ENCODE assay signal across 18 cellular contexts in the genomic region with DNA sequence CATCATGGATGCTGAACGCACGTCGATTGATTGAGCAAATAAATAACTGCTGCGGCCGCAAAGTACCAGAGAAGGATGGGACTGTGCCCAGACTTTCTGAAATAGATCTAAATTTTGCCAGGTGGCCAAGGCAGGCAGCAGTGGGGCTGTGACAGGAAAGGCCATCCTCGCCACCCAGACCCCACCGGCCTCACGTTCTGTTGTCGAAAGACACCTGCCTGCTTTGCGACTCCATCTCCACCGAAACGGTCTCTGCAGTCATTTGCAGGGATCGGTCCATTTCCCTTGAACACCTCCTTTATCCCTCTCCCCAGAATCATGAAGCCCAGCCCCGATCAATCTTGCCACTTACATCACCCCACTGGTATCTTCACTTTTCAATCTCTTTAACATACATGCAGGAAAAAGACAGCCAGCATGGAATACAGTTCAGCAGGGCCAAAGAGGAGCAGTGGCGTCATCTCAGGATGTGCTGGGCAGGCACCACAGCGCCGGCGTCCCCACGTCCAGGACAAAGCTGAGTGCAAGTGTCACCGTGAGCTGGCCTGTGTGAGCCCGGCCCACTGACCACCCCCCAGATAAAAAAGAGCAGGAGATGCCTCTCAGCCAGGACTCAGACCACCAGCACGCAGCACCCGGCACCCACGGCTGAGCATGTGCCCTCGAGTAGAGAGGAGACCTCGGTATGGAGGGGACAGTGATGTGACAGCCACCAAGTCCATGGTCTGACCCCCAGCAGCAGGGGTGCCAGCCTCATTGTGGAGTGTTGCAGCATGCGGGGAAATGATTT.
A peak's percentile ranks its signal among the peaks of the same experiment; 100 is the strongest.
DNase-seq lines count a peak whose midpoint lies in the region; ATAC-seq and TF ChIP-seq lines count a peak whose summit lies in the region.
"Had no signal": no experiment of that assay in that cellular context is flagged by ENCODE, and none has a peak within 500 bp of the region (broad histone marks: within the 10 kb centered on the region; RNA-seq: fewer than 3 reads in every experiment).

No MANE protein-coding gene starts in this region.

- peak; percentile 61 for DNase-seq in cardiac septum (ENCODE audit: low spot score)
- DNase-seq in Right ventricle myocardium inferior (ENCODE audit: missing footprints): no peak
- peak; percentile 33 for DNase-seq in lower lobe of right lung
- peak; percentile 59 for DNase-seq in spleen
- DNase-seq in medulla oblongata (ENCODE audit: extremely low spot score): no peak
- DNase-seq in epidermal melanocyte (ENCODE audit: insufficient read length, low spot score): no peak
- no peak for DNase-seq in hippocampal formation (lab: John Stamatoyannopoulos, UW)
- DNase-seq: AML-193, DMS 273 treated with DMSO at 0.1 percent for 48 hours, GF-D8, GOT3, KBM-7, MV-4-11, NCI-H1417 treated with DMSO at 0.1 percent for 48 hours, NCI-H2081, NCI-H510A, NCI-H774, PC-9 had no signal

- WGBS in spleen, 5 donors: 86 to 91% (median 90%) methylated on average over 24 to 27 of the region's 27 CpGs

- H3K9me3 ChIP-seq in lower lobe of right lung (no peaks in the 10 kb centered on the region), spleen (no peaks in the 10 kb centered on the region)

- H3K4me1 ChIP-seq in lower lobe of right lung: no peaks in the 10 kb centered on the region
- H3K4me1 ChIP-seq in spleen: no peaks in the 10 kb centered on the region

- H3K36me3 ChIP-seq in lower lobe of right lung (no peaks in the 10 kb centered on the region), spleen (no peaks in the 10 kb centered on the region)

- peaks cover 5% of the 10 kb centered on the region for H3K27me3 ChIP-seq in lower lobe of right lung (ENCODE audit: low read depth)
- peaks cover 0 to 52% (median 0%) of the 10 kb centered on the region in 7 donors for H3K27me3 ChIP-seq in spleen (replicated peaks in 1 of 7)

- ATAC-seq in Right ventricle myocardium inferior (no peak), lower lobe of right lung (no peak)

- intact Hi-C loops in cardiac septum (cut with DNase I) (no loop called here), Right ventricle myocardium inferior (cut with DNase I) (no loop called here), lower lobe of right lung (cut with DNase I) (no loop called here), spleen (cut with DNase I; ENCODE audit: low total_unique reads) (no loop called here)

- TF ChIP-seq CTCF in lower lobe of right lung (IDR thresholded peaks at IDR 0.05) (no peak), spleen (IDR thresholded peaks at IDR 0.05 in 8 of 11, conservative IDR thresholded peaks at IDR 0.05 in 3 of 11) (no peak)

- H3K4me3 ChIP-seq in lower lobe of right lung (no peak overlapping the region), spleen (no peak overlapping the region)
- H3K4me3 ChIP-seq: PC-9 had no signal

- H3K27ac ChIP-seq in lower lobe of right lung (no peak overlapping the region), spleen (no peak overlapping the region)
- H3K27ac ChIP-seq: PC-9 had no signal

- TF ChIP-seq POLR2A in spleen (IDR thresholded peaks at IDR 0.05): no peak

Comparison
In these comparisons a context has a peak if more than half of its experiments do, and no peak if none do; other contexts are left out.
1. DNase-seq: peak in cardiac septum (single experiment), lower lobe of right lung (single experiment) and spleen (single experiment); none in Right ventricle myocardium inferior (single experiment), medulla oblongata (single experiment), epidermal melanocyte (single experiment) and hippocampal formation (0 of 2).